ENCODE assay signal across 11 cellular contexts in the genomic region with DNA sequence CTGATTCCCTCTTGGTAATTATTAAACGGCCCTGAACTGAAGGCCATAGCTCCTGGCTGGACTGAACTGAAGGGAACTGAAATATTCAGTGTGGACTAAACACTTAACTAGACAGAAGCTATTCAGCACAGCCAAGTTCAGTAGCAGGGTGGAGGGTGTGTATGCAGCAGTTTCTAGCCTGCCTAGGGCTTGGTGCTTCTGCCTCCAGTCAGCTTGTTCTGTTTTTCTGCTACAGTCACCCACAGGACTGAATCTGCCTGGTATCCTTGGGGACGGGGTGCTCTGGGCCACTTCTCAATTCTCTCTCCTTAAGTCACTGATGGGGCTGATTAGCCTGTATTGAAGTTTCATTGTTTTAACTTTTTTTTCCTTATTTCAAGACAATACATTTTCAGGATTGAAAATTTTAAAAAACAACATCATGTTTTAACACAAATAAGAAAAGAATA.
DNase-seq lines count a peak whose midpoint lies in the region; ATAC-seq and TF ChIP-seq lines count a peak whose summit lies in the region.
"Had no signal": no experiment of that assay in that cellular context is flagged by ENCODE, and none has a peak within 500 bp of the region (broad histone marks: within the 10 kb centered on the region; RNA-seq: fewer than 3 reads in every experiment).

No MANE protein-coding gene starts in this region.

- DNase-seq in ascending aorta (ENCODE audit: low spot score in 2 of 2), result no peak
- peak in 36 of 42 donors; percentile 13 to 76 (median 48) for DNase-seq in head of caudate nucleus
- peak in 2 of 3 donors; percentile 41 to 56 for DNase-seq in mucosa of descending colon
- peak; percentile 37 for DNase-seq in testis
- no peak for DNase-seq in dedifferentiated amniotic fluid mesenchymal stem cell (ENCODE audit: extremely low spot score)
- DNase-seq in foreskin melanocyte, result no peak
- DNase-seq: activated CD4-positive, alpha-beta T cell treated with anti-CD3 and anti-CD28 coated beads for 4 hours; activated T-cell treated with anti-CD3 and anti-CD28 coated beads, Interleukin-2, amount 50 U/mL, for 72 hours; stimulated activated naive CD8-positive, alpha-beta T cell treated with anti-CD3 and anti-CD28 coated beads, Interleukin-15, amount 100 ng/mL, for 72 hours had no signal

- ATAC-seq in mucosa of descending colon (peak; percentile 75), HG02571 (IDR thresholded peaks at IDR 0.05; ENCODE audit: unreplicated experiment) (no peak)
- ATAC-seq: activated T-cell treated with anti-CD3 and anti-CD28 coated beads, Interleukin-2, amount 50 U/mL, for 72 hours; stimulated activated naive CD8-positive, alpha-beta T cell treated with anti-CD3 and anti-CD28 coated beads, Interleukin-15, amount 100 ng/mL, for 72 hours had no signal

- intact Hi-C loops in ascending aorta (cut with DNase I) (no loop called here), head of caudate nucleus (cut with DNase I) (no loop called here), mucosa of descending colon (cut with DNase I, micrococcal nuclease) (no loop called here), testis (cut with DNase I; ENCODE audit: low total_unique reads) (no loop called here)

- WGBS in testis, 2 donors, result 23 to 31% methylated on average over 2 of the region's 2 CpGs

- H3K4me1 ChIP-seq in ascending aorta, result peaks cover 0 to 28% of the 10 kb centered on the region in 2 donors
- H3K4me1 ChIP-seq in mucosa of descending colon (ENCODE audit: low read depth), result peaks cover 26% of the 10 kb centered on the region
- H3K4me1 ChIP-seq in testis, result peaks cover 26% of the 10 kb centered on the region

- H3K27ac ChIP-seq in ascending aorta, result peak overlapping the region; percentile 72 to 78
- H3K27ac ChIP-seq in testis, result peak overlapping the region in 1 of 2 donors; percentile 53

- H3K36me3 ChIP-seq in ascending aorta (peaks cover 0 to 6% of the 10 kb centered on the region in 2 donors), mucosa of descending colon (ENCODE audit: low read depth) (no peaks in the 10 kb centered on the region), testis (ENCODE audit: low read depth, missing control alignments) (no peaks in the 10 kb centered on the region)

- TF ChIP-seq POLR2A in testis (IDR thresholded peaks at IDR 0.05), result no peak

- TF ChIP-seq CTCF in ascending aorta (IDR thresholded peaks at IDR 0.05), result no peak
- no peak for TF ChIP-seq CTCF in mucosa of descending colon (IDR thresholded peaks at IDR 0.05)
- no peak for TF ChIP-seq CTCF in testis (IDR thresholded peaks at IDR 0.05)

- H3K27me3 ChIP-seq in ascending aorta, result no peaks in the 10 kb centered on the region
- no peaks in the 10 kb centered on the region for H3K27me3 ChIP-seq in testis

- H3K9me3 ChIP-seq in ascending aorta (no peaks in the 10 kb centered on the region), mucosa of descending colon (no peaks in the 10 kb centered on the region), testis (no peaks in the 10 kb centered on the region)

- H3K4me3 ChIP-seq in ascending aorta (no peak overlapping the region), mucosa of descending colon (no peak overlapping the region), testis (no peak overlapping the region)
- H3K4me3 ChIP-seq: GM23338 had no signal

Comparison
In these comparisons a context has a peak if more than half of its experiments do, and no peak if none do; other contexts are left out.
1. DNase-seq: peak in head of caudate nucleus (36 of 42), mucosa of descending colon (2 of 3) and testis (single experiment); none in ascending aorta (0 of 2), dedifferentiated amniotic fluid mesenchymal stem cell (single experiment) and foreskin melanocyte (single experiment).